In the genomic region with DNA sequence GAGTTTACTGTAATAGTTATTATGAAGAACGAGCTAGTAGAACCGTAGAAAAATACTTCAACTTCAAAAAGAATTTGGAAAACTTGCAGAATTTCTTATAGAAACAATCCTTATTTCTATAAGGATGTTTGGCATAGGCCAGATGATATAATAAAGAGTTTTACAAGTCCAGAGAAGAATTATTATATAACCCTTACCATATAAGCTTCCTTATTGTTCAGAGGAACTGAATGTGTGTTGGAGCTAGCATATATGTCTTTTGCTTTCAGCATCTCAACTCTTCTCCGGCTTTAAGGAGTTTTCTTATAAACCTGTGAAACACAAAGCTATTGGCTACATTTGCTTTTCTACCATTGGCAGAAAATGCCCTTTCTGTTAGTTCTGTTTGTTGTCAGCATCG, we compare ENCODE assay signal across 26 cellular contexts.
"Had no signal": no experiment of that assay in that cellular context is flagged by ENCODE, and none has a peak within 500 bp of the region (broad histone marks: within the 10 kb centered on the region; RNA-seq: fewer than 3 reads in every experiment).

No MANE protein-coding gene starts in this region.

- H3K36me3 Mint-ChIP-seq: IgD-negative memory B cell had no signal

- ATAC-seq: K562 had no signal

- H3K4me3 ChIP-seq: K562, SJSA1, SK-N-MC had no signal

- H3K27me3 ChIP-seq: SJSA1 had no signal

- H3K4me3 Mint-ChIP-seq: IgD-negative memory B cell had no signal

- H3K4me1 Mint-ChIP-seq: IgD-negative memory B cell had no signal

- H3K9me3 ChIP-seq: SJSA1 had no signal

- H3K36me3 ChIP-seq: SJSA1 had no signal

- H3K27ac Mint-ChIP-seq: IgD-negative memory B cell had no signal

- FAIRE-seq: HTR-8/SVneo, K562, RCC 7860 had no signal

- H3K4me1 ChIP-seq: SJSA1 had no signal

- H3K27ac ChIP-seq: HL-60, KMS-11, SJSA1, SK-N-MC had no signal

- DNase-seq: MV-4-11, NCI-H1048, NCI-H1105, NCI-H1417, NCI-H146, NCI-H1694 treated with DMSO at 0.1 percent for 48 hours, NCI-H1930, NCI-H2081, NCI-H2107, NCI-H226, NCI-H446, NCI-H510A, NCI-H524 treated with DMSO at 0.1 percent for 48 hours, NCI-H69, NCI-H774, Right ventricle myocardium superior, RPMI8226, SIG-M5 had no signal
